Comparison of ENCODE assay signal across 17 cellular contexts in the genomic region with DNA sequence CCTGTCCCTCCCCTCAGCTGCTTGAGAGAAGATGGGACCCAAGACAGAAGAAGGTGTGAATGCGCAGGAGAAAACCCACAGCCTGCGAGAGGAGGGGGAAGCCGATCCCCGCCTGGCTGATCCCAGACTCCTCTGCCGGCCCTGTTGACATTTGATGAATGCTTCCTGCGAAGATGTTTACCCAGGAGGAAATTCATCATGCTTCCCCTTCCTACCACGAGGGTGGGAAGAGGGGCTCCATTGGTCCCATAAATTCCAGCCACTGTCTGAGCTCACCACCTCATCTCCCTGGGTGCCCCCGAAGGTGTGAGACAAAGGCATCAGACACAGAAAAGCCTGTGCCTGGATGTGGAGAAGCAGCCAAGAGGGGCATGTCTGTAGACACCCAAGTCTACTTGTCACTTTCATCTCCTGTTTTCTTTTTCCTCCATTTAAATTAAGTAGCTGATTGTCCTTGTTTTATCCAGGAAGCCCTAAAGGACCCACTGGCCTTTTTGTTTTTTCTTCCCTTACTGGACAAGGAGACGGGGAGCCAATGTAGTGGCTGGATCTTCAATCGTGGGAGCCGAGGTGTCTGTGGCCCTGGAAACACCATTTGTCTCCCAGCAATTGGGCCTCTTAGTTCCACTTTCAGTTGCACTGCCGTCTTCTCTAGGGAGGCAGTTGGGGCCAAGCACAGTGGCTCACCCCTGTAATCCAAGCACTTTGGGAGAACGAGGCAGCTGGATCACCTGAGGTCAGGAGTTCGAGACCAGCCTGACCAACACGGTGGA.
"Had no signal": no experiment of that assay in that cellular context is flagged by ENCODE, and none has a peak within 500 bp of the region (broad histone marks: within the 10 kb centered on the region; RNA-seq: fewer than 3 reads in every experiment).

No MANE protein-coding gene starts in this region.

- ATAC-seq: left cardiac atrium; stimulated activated naive B cell treated with anti-CD40 and anti-IgM and Interleukin-4, amounts not matched to agents 10 μg/mL and 1 μg/mL and 100 μg/mL, for 72 hours had no signal

- H3K4me1 ChIP-seq: esophagus squamous epithelium had no signal

- H3K27ac Mint-ChIP-seq: activated naive CD4-positive, alpha-beta T cell treated with anti-CD3 and anti-CD28 coated beads, Interleukin-2, amount 50 U/mL, for 24 hours; naive B cell; stimulated activated naive B cell treated with anti-CD40 and anti-IgM and Interleukin-4, amounts not matched to agents 10 μg/mL and 1 μg/mL and 100 μg/mL, for 72 hours had no signal

- H3K9me3 ChIP-seq: esophagus squamous epithelium, spleen, tibial nerve had no signal

- H3K4me3 ChIP-seq: esophagus squamous epithelium, spleen, tibial nerve had no signal

- H3K27ac ChIP-seq: esophagus squamous epithelium, spleen, tibial nerve had no signal

- H3K27me3 ChIP-seq: esophagus squamous epithelium, spleen, tibial nerve had no signal

- H3K36me3 ChIP-seq: esophagus squamous epithelium, spleen, tibial nerve had no signal

- H3K4me1 Mint-ChIP-seq: activated naive CD4-positive, alpha-beta T cell treated with anti-CD3 and anti-CD28 coated beads, Interleukin-2, amount 50 U/mL, for 24 hours; central memory CD8-positive, alpha-beta T cell had no signal

- FAIRE-seq: endometrium had no signal

- H3K4me3 Mint-ChIP-seq: activated naive CD4-positive, alpha-beta T cell treated with anti-CD3 and anti-CD28 coated beads, Interleukin-2, amount 50 U/mL, for 24 hours; central memory CD8-positive, alpha-beta T cell; naive B cell; stimulated activated naive B cell treated with anti-CD40 and anti-IgM and Interleukin-4, amounts not matched to agents 10 μg/mL and 1 μg/mL and 100 μg/mL, for 72 hours had no signal

- DNase-seq: activated CD4-positive, alpha-beta T cell treated with anti-CD3 and anti-CD28 coated beads, Interleukin-2, amount 50 U/mL, for 4 hours; activated T-cell treated with anti-CD3 and anti-CD28 coated beads, Interleukin-2, amount 50 U/mL, for 1 hour; esophagus squamous epithelium; foreskin fibroblast; head of caudate nucleus; left cardiac atrium; midbrain; naive B cell; posterior cingulate gyrus; right cardiac atrium; spleen; stimulated activated CD4-positive, alpha-beta T cell treated with anti-CD3 and anti-CD28 coated beads, Interleukin-2, amount 100 ng/mL, for 24 hours; stimulated activated naive B cell treated with anti-CD40 and anti-IgM and Interleukin-4, amounts not matched to agents 10 μg/mL and 1 μg/mL and 100 μg/mL, for 72 hours had no signal

- H3K9me3 Mint-ChIP-seq: activated naive CD4-positive, alpha-beta T cell treated with anti-CD3 and anti-CD28 coated beads, Interleukin-2, amount 50 U/mL, for 24 hours; central memory CD8-positive, alpha-beta T cell; naive B cell; stimulated activated naive B cell treated with anti-CD40 and anti-IgM and Interleukin-4, amounts not matched to agents 10 μg/mL and 1 μg/mL and 100 μg/mL, for 72 hours had no signal

- H3K36me3 Mint-ChIP-seq: activated naive CD4-positive, alpha-beta T cell treated with anti-CD3 and anti-CD28 coated beads, Interleukin-2, amount 50 U/mL, for 24 hours; naive B cell; stimulated activated naive B cell treated with anti-CD40 and anti-IgM and Interleukin-4, amounts not matched to agents 10 μg/mL and 1 μg/mL and 100 μg/mL, for 72 hours had no signal
